ENCODE assay signal across 8 cellular contexts in genomic region chr15:75451202-75451673, GRCh38. TPM values are rescaled to one million over a fixed set of nuclear protein-coding genes. Genes with fewer than 3 reads are reported as not detected.
DNase-seq lines count a peak whose midpoint lies in the region; ATAC-seq and TF ChIP-seq lines count a peak whose summit lies in the region.

No MANE protein-coding gene starts in this region.

- peak overlapping the region; percentile 85 for H3K4me3 ChIP-seq in iPS-18c (ENCODE audit: insufficient read depth, low read depth, low read length)

- H3K27ac Mint-ChIP-seq in HFFc6 = peak overlapping the region; percentile 96
- H3K27ac Mint-ChIP-seq in activated naive CD8-positive, alpha-beta T cell = peak overlapping the region; percentile 87
- peak overlapping the region; percentile 94 to 98 for H3K27ac Mint-ChIP-seq in stimulated activated naive CD8-positive, alpha-beta T cell treated with anti-CD3 and anti-CD28 coated beads, Interleukin-15, amount 100 ng/mL, for 72 hours

- H3K36me3 Mint-ChIP-seq in HFFc6 (ENCODE audit: low read depth) = 0 out of 2 replicates have a peak, but pooled peaks cover under 1% of the 10 kb centered on the region
- no peaks in the 10 kb centered on the region for H3K36me3 Mint-ChIP-seq in activated naive CD8-positive, alpha-beta T cell

- ATAC-seq in stimulated activated naive CD8-positive, alpha-beta T cell treated with anti-CD3 and anti-CD28 coated beads, Interleukin-15, amount 100 ng/mL, for 72 hours = no peak
- ATAC-seq in HG03095 (IDR thresholded peaks at IDR 0.05; ENCODE audit: unreplicated experiment) (no peak), HG03442 (IDR thresholded peaks at IDR 0.05; ENCODE audit: unreplicated experiment) (no peak), HG02571 (IDR thresholded peaks at IDR 0.05; ENCODE audit: unreplicated experiment) (no peak)

- H3K9me3 ChIP-seq in iPS-18c (ENCODE audit: control insufficient read depth, insufficient read depth, low read length) = no peaks in the 10 kb centered on the region

- peaks cover 41% of the 10 kb centered on the region for H3K4me1 Mint-ChIP-seq in HFFc6 (ENCODE audit: low read depth)
- peaks cover 49% of the 10 kb centered on the region for H3K4me1 Mint-ChIP-seq in activated naive CD8-positive, alpha-beta T cell (ENCODE audit: low read depth)
- peaks cover 46% of the 10 kb centered on the region for H3K4me1 Mint-ChIP-seq in stimulated activated naive CD8-positive, alpha-beta T cell treated with anti-CD3 and anti-CD28 coated beads, Interleukin-15, amount 100 ng/mL, for 72 hours

- no peak for TF ChIP-seq CTCF in HFFc6 (IDR thresholded peaks at IDR 0.05)

- peaks cover 6% of the 10 kb centered on the region; the same call in 1 of the 2 replicates for H3K27me3 Mint-ChIP-seq in HFFc6 (ENCODE audit: insufficient read depth)
- no peaks in the 10 kb centered on the region for H3K27me3 Mint-ChIP-seq in activated naive CD8-positive, alpha-beta T cell
- H3K27me3 Mint-ChIP-seq in stimulated activated naive CD8-positive, alpha-beta T cell treated with anti-CD3 and anti-CD28 coated beads, Interleukin-15, amount 100 ng/mL, for 72 hours = no peaks in the 10 kb centered on the region

- H3K4me3 Mint-ChIP-seq in HFFc6 = peak overlapping the region; percentile 92
- H3K4me3 Mint-ChIP-seq in activated naive CD8-positive, alpha-beta T cell = peak overlapping the region; percentile 92
- peak overlapping the region; percentile 96 to 97 for H3K4me3 Mint-ChIP-seq in stimulated activated naive CD8-positive, alpha-beta T cell treated with anti-CD3 and anti-CD28 coated beads, Interleukin-15, amount 100 ng/mL, for 72 hours

- H3K9me3 Mint-ChIP-seq in HFFc6 = no peaks in the 10 kb centered on the region
- H3K9me3 Mint-ChIP-seq in activated naive CD8-positive, alpha-beta T cell (ENCODE audit: low read depth) = no peaks in the 10 kb centered on the region
- H3K9me3 Mint-ChIP-seq in stimulated activated naive CD8-positive, alpha-beta T cell treated with anti-CD3 and anti-CD28 coated beads, Interleukin-15, amount 100 ng/mL, for 72 hours = no peaks in the 10 kb centered on the region

- DNase-seq in HFFc6 = no peak
- DNase-seq in stimulated activated naive CD8-positive, alpha-beta T cell treated with anti-CD3 and anti-CD28 coated beads, Interleukin-15, amount 100 ng/mL, for 72 hours = peak in 1 of 2 donors; percentile 80
- DNase-seq in GM03348 (ENCODE audit: low spot score) = no peak

RNA-seq across cellular contexts. Expression of gene SIN3A, which starts 0.3 kb away (rescaled TPM):
- total RNA-seq in HFFc6 (2021; fragmentation: NEBNext Ultra II Directional; extraction: Animal tissue kit (Norgen Biotek cat#: 25700)) = 10 to 100 TPM; 36.6 to 49.3 (median 39.8) TPM
